8 cellular contexts compared by ENCODE assay signal in genomic region chr20:25065625-25066338, GRCh38. TPM values are rescaled to one million over a fixed set of nuclear protein-coding genes. Genes with fewer than 3 reads are reported as not detected.
DNase-seq lines count a peak whose midpoint lies in the region; ATAC-seq lines count a peak whose summit lies in the region.

No MANE protein-coding gene starts in this region.

- intact Hi-C loops in activated CD4-positive, alpha-beta T cell treated with anti-CD3 and anti-CD28 coated beads, Interleukin-2, amount 10 ng/mL, durations not matched to agents 24 days and 14 days (cut with micrococcal nuclease) = loop anchor here (1.0 to 10.0 kb wide), 5 partner anchors 8 to 325 kb away; partner anchors contain the start of gene ABHD12

- H3K4ac ChIP-seq in mesenchymal stem cell (ENCODE audit: low read depth in 1 of 2, low read length in 2 of 2) = no peak overlapping the region

- no peak overlapping the region for H4K8ac ChIP-seq in mesenchymal stem cell (ENCODE audit: low read length)

- H2BK120ac ChIP-seq in mesenchymal stem cell (ENCODE audit: low read depth, low read length) = no peak overlapping the region

- no peaks in the 10 kb centered on the region for H3K79me1 ChIP-seq in mesenchymal stem cell (replicated peaks; ENCODE audit: low read length, poor library complexity, severe bottlenecking)

- no peak overlapping the region for H2BK12ac ChIP-seq in mesenchymal stem cell (ENCODE audit: low read length in 2 of 2)

- H3K27me3 Mint-ChIP-seq in activated CD4-positive, alpha-beta T cell treated with anti-CD3 and anti-CD28 coated beads, Interleukin-2, amount 10 ng/mL, durations not matched to agents 24 days and 14 days = peaks cover 50% of the 10 kb centered on the region

- no peaks in the 10 kb centered on the region for H3K9me3 ChIP-seq in mesenchymal stem cell (ENCODE audit: control insufficient read depth, low read length)

- peak; percentile 75 for ATAC-seq in stimulated activated effector memory CD8-positive, alpha-beta T cell treated with anti-CD3 and anti-CD28 coated beads, Interleukin-12 subunit alpha, Interleukin-12 subunit beta, amount 100 ng/mL, for 72 hours
- ATAC-seq in HG02884 (IDR thresholded peaks at IDR 0.05; ENCODE audit: unreplicated experiment) = no peak

- no peak overlapping the region for H2AK5ac ChIP-seq in mesenchymal stem cell (ENCODE audit: low read length, severe bottlenecking)

- H3K4me1 ChIP-seq in mesenchymal stem cell (ENCODE audit: control insufficient read depth, insufficient read depth, low read depth, low read length) = peaks cover 21% of the 10 kb centered on the region

- H2BK15ac ChIP-seq in mesenchymal stem cell (ENCODE audit: low read depth, poor library complexity, severe bottlenecking) = no peak overlapping the region

- H3K14ac ChIP-seq in mesenchymal stem cell (ENCODE audit: low read length in 2 of 2) = no peak overlapping the region

- peaks cover 3% of the 10 kb centered on the region for H3K4me1 Mint-ChIP-seq in activated CD4-positive, alpha-beta T cell treated with anti-CD3 and anti-CD28 coated beads, Interleukin-2, amount 10 ng/mL, durations not matched to agents 24 days and 14 days
- peaks cover 12% of the 10 kb centered on the region for H3K4me1 Mint-ChIP-seq in stimulated activated effector memory CD8-positive, alpha-beta T cell treated with anti-CD3 and anti-CD28 coated beads, Interleukin-12 subunit alpha, Interleukin-12 subunit beta, amount 100 ng/mL, for 72 hours

- no peaks in the 10 kb centered on the region for H3K9me3 Mint-ChIP-seq in activated CD4-positive, alpha-beta T cell treated with anti-CD3 and anti-CD28 coated beads, Interleukin-2, amount 10 ng/mL, durations not matched to agents 24 days and 14 days
- no peaks in the 10 kb centered on the region for H3K9me3 Mint-ChIP-seq in stimulated activated effector memory CD8-positive, alpha-beta T cell treated with anti-CD3 and anti-CD28 coated beads, Interleukin-12 subunit alpha, Interleukin-12 subunit beta, amount 100 ng/mL, for 72 hours

- H3K23ac ChIP-seq in mesenchymal stem cell (ENCODE audit: low read length in 2 of 2) = no peak overlapping the region

- H3K27ac Mint-ChIP-seq in activated CD4-positive, alpha-beta T cell treated with anti-CD3 and anti-CD28 coated beads, Interleukin-2, amount 10 ng/mL, durations not matched to agents 24 days and 14 days = no peak overlapping the region
- no peak overlapping the region for H3K27ac Mint-ChIP-seq in stimulated activated effector memory CD8-positive, alpha-beta T cell treated with anti-CD3 and anti-CD28 coated beads, Interleukin-12 subunit alpha, Interleukin-12 subunit beta, amount 100 ng/mL, for 72 hours

- H3K18ac ChIP-seq in mesenchymal stem cell (ENCODE audit: low read depth in 1 of 2, low read length in 2 of 2) = no peak overlapping the region

- DNase-seq in ELR (ENCODE audit: low read depth) (peak; percentile 56), H4 (ENCODE audit: low spot score) (peak; percentile 31), NCI-H146 treated with DMSO at 0.1 percent for 48 hours (lab: John Stamatoyannopoulos, UW; ENCODE audit: unreplicated experiment) (peak; percentile 34), mesenchymal stem cell (peak; percentile 37)
- DNase-seq in activated CD4-positive, alpha-beta T cell treated with anti-CD3 and anti-CD28 coated beads, Interleukin-2, amount 10 ng/mL, durations not matched to agents 24 days and 14 days = peak; percentile 89
- peak; percentile 44 for DNase-seq in effector CD8-positive, alpha-beta T cell (lab: John Stamatoyannopoulos, UW)
- DNase-seq in stimulated activated effector memory CD8-positive, alpha-beta T cell treated with anti-CD3 and anti-CD28 coated beads, Interleukin-12 subunit alpha, Interleukin-12 subunit beta, amount 100 ng/mL, for 72 hours (ENCODE audit: low spot score in 2 of 2) = peak; percentile 27 to 71

- 54% methylated on average over 9 of the region's 9 CpGs for WGBS in mesenchymal stem cell

- no peak overlapping the region for H3K9ac ChIP-seq in mesenchymal stem cell (ENCODE audit: low read length)

- H3K27me3 ChIP-seq in mesenchymal stem cell (ENCODE audit: control insufficient read depth in 1 of 2, insufficient read depth in 1 of 2, low read length in 2 of 2) = peaks cover 54 to 95% of the 10 kb centered on the region in 2 experiments

- H2BK5ac ChIP-seq in mesenchymal stem cell (ENCODE audit: low read depth, low read length, poor library complexity, severe bottlenecking) = no peak overlapping the region

- H3K4me2 ChIP-seq in mesenchymal stem cell (ENCODE audit: low read length, poor library complexity, severe bottlenecking) = no peak overlapping the region

- no peak overlapping the region for H3K4me3 ChIP-seq in mesenchymal stem cell (ENCODE audit: insufficient read depth in 1 of 2, low read depth in 1 of 2, low read length in 2 of 2)

- H4K91ac ChIP-seq in mesenchymal stem cell (ENCODE audit: low read length) = no peak overlapping the region

- no peaks in the 10 kb centered on the region for H3K36me3 Mint-ChIP-seq in activated CD4-positive, alpha-beta T cell treated with anti-CD3 and anti-CD28 coated beads, Interleukin-2, amount 10 ng/mL, durations not matched to agents 24 days and 14 days (ENCODE audit: low read depth)
- H3K36me3 Mint-ChIP-seq in stimulated activated effector memory CD8-positive, alpha-beta T cell treated with anti-CD3 and anti-CD28 coated beads, Interleukin-12 subunit alpha, Interleukin-12 subunit beta, amount 100 ng/mL, for 72 hours = no peaks in the 10 kb centered on the region

- no peak overlapping the region for H3K27ac ChIP-seq in mesenchymal stem cell (ENCODE audit: low read length, poor library complexity, severe bottlenecking)

- no peaks in the 10 kb centered on the region for H3K36me3 ChIP-seq in mesenchymal stem cell (ENCODE audit: control insufficient read depth in 1 of 2, insufficient read depth in 2 of 2, low read depth in 1 of 2, low read length in 2 of 2)

- no peak overlapping the region for H3K4me3 Mint-ChIP-seq in activated CD4-positive, alpha-beta T cell treated with anti-CD3 and anti-CD28 coated beads, Interleukin-2, amount 10 ng/mL, durations not matched to agents 24 days and 14 days
- H3K4me3 Mint-ChIP-seq in stimulated activated effector memory CD8-positive, alpha-beta T cell treated with anti-CD3 and anti-CD28 coated beads, Interleukin-12 subunit alpha, Interleukin-12 subunit beta, amount 100 ng/mL, for 72 hours = no peak overlapping the region

- H2AFZ ChIP-seq in mesenchymal stem cell (ENCODE audit: low read depth, low read length) = no peak overlapping the region

RNA-seq across cellular contexts. Expression of gene ACSS1, which starts 7.8 kb away (rescaled TPM):
- total RNA-seq in H4 (2014; rRNA removed; shearing (Covaris generic)) = 0.10 and 0.21 TPM in 2 replicates
- 13.0 and 13.5 TPM in 2 replicates for total RNA-seq in activated CD4-positive, alpha-beta T cell treated with anti-CD3 and anti-CD28 coated beads, Interleukin-2, amount 10 ng/mL, durations not matched to agents 24 days and 14 days
- polyA plus RNA-seq in mesenchymal stem cell (2013, experiment 1 of 2) = 0.54 TPM
- polyA plus RNA-seq in mesenchymal stem cell (2013, experiment 2 of 2) = 0.34 TPM

RNA-seq across cellular contexts. Expression of gene VSX1, which starts 16.2 kb away (rescaled TPM):
- total RNA-seq in H4 (2014; rRNA removed; shearing (Covaris generic)) = not detected in 2 replicates
- total RNA-seq in activated CD4-positive, alpha-beta T cell treated with anti-CD3 and anti-CD28 coated beads, Interleukin-2, amount 10 ng/mL, durations not matched to agents 24 days and 14 days = not detected in 2 replicates
- not detected for polyA plus RNA-seq in mesenchymal stem cell (2013, experiment 1 of 2)
- not detected for polyA plus RNA-seq in mesenchymal stem cell (2013, experiment 2 of 2)

Comparison
In these comparisons a context has a peak if more than half of its experiments do, and no peak if none do; other contexts are left out.
1. DNase-seq: peak in every context shown above with its lines; median percentile 89 in activated CD4-positive, alpha-beta T cell treated with anti-CD3 and anti-CD28 coated beads, Interleukin-2, amount 10 ng/mL, durations not matched to agents 24 days and 14 days; 56 in ELR; 49 in stimulated activated effector memory CD8-positive, alpha-beta T cell treated with anti-CD3 and anti-CD28 coated beads, Interleukin-12 subunit alpha, Interleukin-12 subunit beta, amount 100 ng/mL, for 72 hours; 44 in effector CD8-positive, alpha-beta T cell; 37 in mesenchymal stem cell; 34 in NCI-H146 treated with DMSO at 0.1 percent for 48 hours; 31 in H4.
2. RNA of gene ACSS1, which starts 7.8 kb away (total RNA-seq): 13.0 to 13.5 TPM in activated CD4-positive, alpha-beta T cell treated with anti-CD3 and anti-CD28 coated beads, Interleukin-2, amount 10 ng/mL, durations not matched to agents 24 days and 14 days; 0.10 to 0.21 TPM in H4; every median in the first group is over 10 times any median in the second.